20 cellular contexts compared by ENCODE assay signal in genomic region chr6:42232035-42232434, GRCh38. TPM values are rescaled to one million over a fixed set of nuclear protein-coding genes. Genes with fewer than 3 reads are reported as not detected.
A peak's percentile ranks its signal among the peaks of the same experiment; 100 is the strongest.
DNase-seq lines count a peak whose midpoint lies in the region; ATAC-seq, FAIRE-seq and TF ChIP-seq lines count a peak whose summit lies in the region.
"Had no signal": no experiment of that assay in that cellular context is flagged by ENCODE, and none has a peak within 500 bp of the region (broad histone marks: within the 10 kb centered on the region; RNA-seq: fewer than 3 reads in every experiment).

No MANE protein-coding gene starts in this region.

- TF ChIP-seq CTCF in WTC11 (IDR thresholded peaks at IDR 0.05) (no peak), K562 (IDR thresholded peaks at IDR 0.05 in 2 of 3, conservative IDR thresholded peaks at IDR 0.05 in 1 of 3; ENCODE audit: insufficient read depth in 2 of 3, low read depth in 1 of 3, low read length in 3 of 3) (no peak)

- no peaks in the 10 kb centered on the region for H3K27me3 Mint-ChIP-seq in activated T-cell treated with anti-CD3 and anti-CD28 coated beads, Interleukin-2, amount 50 U/mL, for 24 hours
- H3K27me3 Mint-ChIP-seq in WTC11 (ENCODE audit: low read depth), result no peaks in the 10 kb centered on the region
- H3K27me3 Mint-ChIP-seq: CD4-positive, alpha-beta T cell had no signal

- no peak overlapping the region for H3K4me2 ChIP-seq in K562 (ENCODE audit: insufficient read depth, low read length)

- BruUV-seq in K562 (replicated peaks; lab: Mats Ljungman, UMichigan), result no TSS peak

- FAIRE-seq in K562 (lab: Jason Lieb, UNC), result no peak
- FAIRE-seq: A204.1, D721Med, G401.6, GM12891, GM19239 had no signal

- H3K4me3 ChIP-seq in K562, result no peak overlapping the region
- H3K4me3 ChIP-seq: GM23248, HAP-1 had no signal

- DNase-seq in activated T-cell treated with anti-CD3 and anti-CD28 coated beads, Interleukin-2, amount 50 U/mL, for 24 hours, result no peak
- no peak for DNase-seq in activated T-cell treated with anti-CD3 and anti-CD28 coated beads for 4 hours
- DNase-seq in WTC11 (ENCODE audit: low spot score), result no peak
- no peak for DNase-seq in K562 (ENCODE audit: extremely low read depth in 1 of 4, low spot score in 3 of 4)
- DNase-seq in stimulated activated effector memory CD8-positive, alpha-beta T cell treated with anti-CD3 and anti-CD28 coated beads, Interleukin-12 subunit alpha, Interleukin-12 subunit beta, amount 100 ng/mL, for 72 hours (ENCODE audit: low spot score in 2 of 2), result no peak
- DNase-seq in hypothalamus (lab: John Stamatoyannopoulos, UW), result no peak
- DNase-seq: ACHN; Caco-2; CD4-positive, alpha-beta T cell; GM23248 had no signal

- H3K4me1 ChIP-seq in K562 (replicated peaks in 1 of 2; ENCODE audit: control insufficient read depth in 2 of 2, insufficient read depth in 2 of 2, low read length in 2 of 2), result peaks cover 13 to 14% of the 10 kb centered on the region in 2 experiments

- ATAC-seq in WTC11 (no peak), K562 (no peak), GM21723 (IDR thresholded peaks at IDR 0.05; ENCODE audit: unreplicated experiment) (no peak)
- ATAC-seq in stimulated activated effector memory CD8-positive, alpha-beta T cell treated with anti-CD3 and anti-CD28 coated beads, Interleukin-12 subunit alpha, Interleukin-12 subunit beta, amount 100 ng/mL, for 72 hours, result no peak

- H2AFZ ChIP-seq in K562 (ENCODE audit: low read depth, low read length), result peak overlapping the region; percentile 37
- H2AFZ ChIP-seq: GM23248 had no signal

- TF ChIP-seq POLR2A in K562 (conservative IDR thresholded peaks at IDR 0.05), result no peak

- H3K9ac ChIP-seq in K562 (ENCODE audit: insufficient read depth in 1 of 2, low read depth in 2 of 2, low read length in 2 of 2), result no peak overlapping the region
- H3K9ac ChIP-seq: GM23248 had no signal

- H3K27ac ChIP-seq in K562 (ENCODE audit: extremely low read depth, low read depth, low read length), result no peak overlapping the region
- H3K27ac ChIP-seq: C4-2B, GM23248 had no signal

- no peak for TF ChIP-seq EP300 in K562 (IDR thresholded peaks at IDR 0.05; ENCODE audit: low read length)

- POLR2A ChIA-PET in WTC11 (lab: Charles Lee), result no interaction called here
- POLR2A ChIA-PET in K562 (lab: Yijun Ruan, JAX), result interaction anchor here (0.5 to 0.7 kb wide), 3 partner anchors 11 to 127 kb away, joined by 3 to 4 read pairs (median 3); no protein-coding TSS in a partner anchor

- peaks cover 7% of the 10 kb centered on the region for H3K4me1 Mint-ChIP-seq in activated T-cell treated with anti-CD3 and anti-CD28 coated beads, Interleukin-2, amount 50 U/mL, for 24 hours (ENCODE audit: low read depth)
- H3K4me1 Mint-ChIP-seq in WTC11, result no peaks in the 10 kb centered on the region
- peaks cover 9% of the 10 kb centered on the region for H3K4me1 Mint-ChIP-seq in stimulated activated effector memory CD8-positive, alpha-beta T cell treated with anti-CD3 and anti-CD28 coated beads, Interleukin-12 subunit alpha, Interleukin-12 subunit beta, amount 100 ng/mL, for 72 hours

- H3K36me3 Mint-ChIP-seq in activated T-cell treated with anti-CD3 and anti-CD28 coated beads, Interleukin-2, amount 50 U/mL, for 24 hours (ENCODE audit: low read depth), result peaks cover 61% of the 10 kb centered on the region
- H3K36me3 Mint-ChIP-seq in WTC11, result peaks cover 65% of the 10 kb centered on the region
- peaks cover 87% of the 10 kb centered on the region for H3K36me3 Mint-ChIP-seq in stimulated activated effector memory CD8-positive, alpha-beta T cell treated with anti-CD3 and anti-CD28 coated beads, Interleukin-12 subunit alpha, Interleukin-12 subunit beta, amount 100 ng/mL, for 72 hours

- CTCF ChIA-PET in WTC11 (lab: Charles Lee) (no interaction called here), K562 (lab: Yijun Ruan, JAX; ENCODE audit: low intra/inter-chr PET ratio) (interaction anchor here (3.5 kb wide), 1 partner anchor 65 kb away, joined by 38 read pairs; no protein-coding TSS in a partner anchor)

- no peak overlapping the region for H3K4me3 Mint-ChIP-seq in activated T-cell treated with anti-CD3 and anti-CD28 coated beads, Interleukin-2, amount 50 U/mL, for 24 hours
- no peak overlapping the region for H3K4me3 Mint-ChIP-seq in WTC11
- H3K4me3 Mint-ChIP-seq in stimulated activated effector memory CD8-positive, alpha-beta T cell treated with anti-CD3 and anti-CD28 coated beads, Interleukin-12 subunit alpha, Interleukin-12 subunit beta, amount 100 ng/mL, for 72 hours, result no peak overlapping the region
- H3K4me3 Mint-ChIP-seq: CD4-positive, alpha-beta T cell had no signal

- no peaks in the 10 kb centered on the region for H4K20me1 ChIP-seq in K562 (replicated peaks; ENCODE audit: control insufficient read depth, insufficient read depth, low read length)

- no peaks in the 10 kb centered on the region for H3K27me3 ChIP-seq in K562 (ENCODE audit: control insufficient read depth in 2 of 2, insufficient read depth in 2 of 2, low read length in 2 of 2)

- no peak for TF ChIP-seq RAD21 in K562 (CRISPR knock-in tag; conservative IDR thresholded peaks at IDR 0.05 in 1 of 2, IDR thresholded peaks at IDR 0.05 in 1 of 2)

- in situ Hi-C loops in K562 (cut with MboI), result no loop called here

- H3K27ac Mint-ChIP-seq in activated T-cell treated with anti-CD3 and anti-CD28 coated beads, Interleukin-2, amount 50 U/mL, for 24 hours, result peak overlapping the region; percentile 46
- peak overlapping the region; percentile 57; the same call in 1 of the 2 replicates for H3K27ac Mint-ChIP-seq in WTC11
- H3K27ac Mint-ChIP-seq in stimulated activated effector memory CD8-positive, alpha-beta T cell treated with anti-CD3 and anti-CD28 coated beads, Interleukin-12 subunit alpha, Interleukin-12 subunit beta, amount 100 ng/mL, for 72 hours, result peak overlapping the region; percentile 76
- H3K27ac Mint-ChIP-seq: CD4-positive, alpha-beta T cell had no signal

- WGBS in K562 (ENCODE audit: insufficient coverage, low coverage, missing lambda C conversion rate), result 14% methylated on average over 3 of the region's 3 CpGs

- no peaks in the 10 kb centered on the region for H3K9me3 ChIP-seq in K562 (replicated peaks; ENCODE audit: control insufficient read depth, insufficient read depth, low read depth, low read length)
- H3K9me3 ChIP-seq: Caco-2, HAP-1 had no signal

- no peaks in the 10 kb centered on the region for H3K36me3 ChIP-seq in K562 (ENCODE audit: control insufficient read depth, insufficient read depth, low read length)

- H3K79me2 ChIP-seq in K562 (ENCODE audit: control insufficient read depth, insufficient read depth, low read length), result no peaks in the 10 kb centered on the region

- no peaks in the 10 kb centered on the region for H3K9me1 ChIP-seq in K562 (ENCODE audit: control insufficient read depth, insufficient read depth, low read length)

- no peaks in the 10 kb centered on the region for H3K9me3 Mint-ChIP-seq in activated T-cell treated with anti-CD3 and anti-CD28 coated beads, Interleukin-2, amount 50 U/mL, for 24 hours
- no peaks in the 10 kb centered on the region for H3K9me3 Mint-ChIP-seq in WTC11
- no peaks in the 10 kb centered on the region for H3K9me3 Mint-ChIP-seq in stimulated activated effector memory CD8-positive, alpha-beta T cell treated with anti-CD3 and anti-CD28 coated beads, Interleukin-12 subunit alpha, Interleukin-12 subunit beta, amount 100 ng/mL, for 72 hours
- H3K9me3 Mint-ChIP-seq: CD4-positive, alpha-beta T cell had no signal

- intact Hi-C loops in K562 (cut with micrococcal nuclease), result no loop called here

RNA-seq across cellular contexts. Expression of gene MRPS10, which starts 14.4 kb away (rescaled TPM):
- total RNA-seq in WTC11 (2021) (30.7 to 32.9 TPM (median 31.3 TPM) in 3 replicates), K562 (2014; rRNA removed) (48.6 and 50.3 TPM in 2 replicates), K562 (2014; rRNA removed; fragmentation: Illumina TruSeq; extraction: Trizol) (93.7 and 106 TPM in 2 replicates), K562 (2015; rRNA removed; fragmentation: Illumina TruSeq; extraction: Trizol) (72.7 and 78.8 TPM in 2 replicates), K562 (2021) (51.1 and 53.7 TPM in 2 replicates)
- total RNA-seq in K562 (2011; cell fraction: chromatin; rRNA removed; ENCODE audit: low replicate concordance), result 25.3 and 53.6 TPM in 2 replicates
- total RNA-seq in K562 (2011; cell fraction: nucleolus; rRNA removed), result 17.6 and 18.5 TPM in 2 replicates
- 37.0 and 65.0 TPM in 2 replicates for total RNA-seq in K562 (2011; cell fraction: nucleoplasm; rRNA removed)
- polyA plus RNA-seq in K562 (2011; rRNA removed) (57.0 and 102 TPM in 2 replicates), K562 (2014; fragmentation: Illumina TruSeq; extraction: Trizol) (94.8 and 99.9 TPM in 2 replicates), K562 (2014; fragmentation: Nextera tagmentation; extraction: Ambion mirVana) (100 to 1,000 TPM; 126 to 166 TPM), K562 (2014; rRNA removed) (65.9 and 86.5 TPM in 2 replicates)
- polyA plus RNA-seq in K562 (2011; cell fraction: cytosol; rRNA removed), result 26.0 and 42.1 TPM in 2 replicates
- polyA plus RNA-seq in K562 (2011; cell fraction: nucleus; rRNA removed), result 11.1 and 15.9 TPM in 2 replicates
- 55.9 and 63.4 TPM in 2 replicates for polyA plus RNA-seq in K562 (2012)
- polyA minus RNA-seq in K562 (2011; rRNA and poly(A)+ RNA removed), result 48.2 and 55.1 TPM in 2 replicates
- 13.4 and 24.6 TPM in 2 replicates for polyA minus RNA-seq in K562 (2011; cell fraction: cytosol; rRNA and poly(A)+ RNA removed)
- polyA minus RNA-seq in K562 (2011; cell fraction: nucleus; rRNA and poly(A)+ RNA removed), result 8.6 and 17.8 TPM in 2 replicates

RNA-seq across cellular contexts. Expression of gene GUCA1B, which starts 37.3 kb away (rescaled TPM):
- total RNA-seq in WTC11 (2021) (2.0 to 3.7 TPM (median 2.7 TPM) in 3 replicates), K562 (2014; rRNA removed) (0.20 and 0.23 TPM in 2 replicates), K562 (2014; rRNA removed; fragmentation: Illumina TruSeq; extraction: Trizol) (0.69 and 0.77 TPM in 2 replicates), K562 (2015; rRNA removed; fragmentation: Illumina TruSeq; extraction: Trizol) (0.34 and 0.51 TPM in 2 replicates), K562 (2021) (0.92 and 0.95 TPM in 2 replicates)
- 3.9 and 6.5 TPM in 2 replicates for total RNA-seq in K562 (2011; cell fraction: chromatin; rRNA removed; ENCODE audit: low replicate concordance)
- 3.2 and 3.3 TPM in 2 replicates for total RNA-seq in K562 (2011; cell fraction: nucleolus; rRNA removed)
- 5.9 and 7.7 TPM in 2 replicates for total RNA-seq in K562 (2011; cell fraction: nucleoplasm; rRNA removed)
- polyA plus RNA-seq in K562 (2011; rRNA removed) (0.54 and 1.7 TPM in 2 replicates), K562 (2014; fragmentation: Illumina TruSeq; extraction: Trizol) (0.43 and 0.48 TPM in 2 replicates), K562 (2014; fragmentation: Nextera tagmentation; extraction: Ambion mirVana) (not detected), K562 (2014; rRNA removed) (0.21 TPM in 1 of 2 replicates, not detected in the other)
- 0.19 and 1.4 TPM in 2 replicates for polyA plus RNA-seq in K562 (2011; cell fraction: cytosol; rRNA removed)
- 2.5 and 3.8 TPM in 2 replicates for polyA plus RNA-seq in K562 (2011; cell fraction: nucleus; rRNA removed)
- 0.40 and 1.4 TPM in 2 replicates for polyA plus RNA-seq in K562 (2012)
- 0.60 and 1.3 TPM in 2 replicates for polyA minus RNA-seq in K562 (2011; rRNA and poly(A)+ RNA removed)
- polyA minus RNA-seq in K562 (2011; cell fraction: cytosol; rRNA and poly(A)+ RNA removed), result not detected in 2 replicates
- polyA minus RNA-seq in K562 (2011; cell fraction: nucleus; rRNA and poly(A)+ RNA removed), result 0.54 and 1.7 TPM in 2 replicates
- total RNA-seq: H4, HT-29 had no signal
- polyA plus RNA-seq: GM23248 had no signal

RNA-seq across cellular contexts. Expression of gene GUCA1A, which starts 58.9 kb away (rescaled TPM):
- total RNA-seq in WTC11 (2021), result 10.9 to 12.9 TPM (median 12.5 TPM) in 3 replicates
- not detected in 2 replicates for total RNA-seq in K562 (2011; cell fraction: chromatin; rRNA removed; ENCODE audit: low replicate concordance)
- not detected in 2 replicates for total RNA-seq in K562 (2011; cell fraction: nucleolus; rRNA removed)
- not detected in 2 replicates for total RNA-seq in K562 (2011; cell fraction: nucleoplasm; rRNA removed)
- not detected in 2 replicates for total RNA-seq in K562 (2014; rRNA removed)
- not detected in 2 replicates for total RNA-seq in K562 (2014; rRNA removed; fragmentation: Illumina TruSeq; extraction: Trizol)
- total RNA-seq in K562 (2015; rRNA removed; fragmentation: Illumina TruSeq; extraction: Trizol), result not detected in 2 replicates
- not detected in 2 replicates for total RNA-seq in K562 (2021)
- not detected in 2 replicates for polyA plus RNA-seq in K562 (2011; rRNA removed)
- not detected in 2 replicates for polyA plus RNA-seq in K562 (2011; cell fraction: cytosol; rRNA removed)
- not detected in 2 replicates for polyA plus RNA-seq in K562 (2011; cell fraction: nucleus; rRNA removed)
- not detected in 2 replicates for polyA plus RNA-seq in K562 (2012)
- not detected in 2 replicates for polyA plus RNA-seq in K562 (2014; fragmentation: Illumina TruSeq; extraction: Trizol)
- polyA plus RNA-seq in K562 (2014; fragmentation: Nextera tagmentation; extraction: Ambion mirVana), result not detected
- polyA plus RNA-seq in K562 (2014; rRNA removed), result not detected in 2 replicates
- polyA minus RNA-seq in K562 (2011; rRNA and poly(A)+ RNA removed), result not detected in 2 replicates
- not detected in 2 replicates for polyA minus RNA-seq in K562 (2011; cell fraction: cytosol; rRNA and poly(A)+ RNA removed)
- polyA minus RNA-seq in K562 (2011; cell fraction: nucleus; rRNA and poly(A)+ RNA removed), result not detected in 2 replicates
- total RNA-seq: Caco-2; CD4-positive, alpha-beta T cell; GM23248; H4; HT-29 had no signal
- polyA plus RNA-seq: GM23248 had no signal

Comparison
In these comparisons a context has a peak if more than half of its experiments do, and no peak if none do; other contexts are left out.
1. RNA of gene GUCA1A, which starts 58.9 kb away (total RNA-seq): 10.9 to 12.9 TPM in WTC11; not detected in K562; every median in the first group is over 10 times any median in the second.
2. Peak in every context shown above with its lines, with median percentiles within 50 percentile points of each other: H3K27ac Mint-ChIP-seq.